30 cellular contexts compared by ENCODE assay signal in genomic region chr15:57387011-57387410, GRCh38. TPM values are rescaled to one million over a fixed set of nuclear protein-coding genes. Genes with fewer than 3 reads are reported as not detected.
DNase-seq lines count a peak whose midpoint lies in the region; ATAC-seq and TF ChIP-seq lines count a peak whose summit lies in the region.
"Had no signal": no experiment of that assay in that cellular context is flagged by ENCODE, and none has a peak within 500 bp of the region (broad histone marks: within the 10 kb centered on the region; RNA-seq: fewer than 3 reads in every experiment).

No MANE protein-coding gene starts in this region.

- H3K4me3 ChIP-seq in cardiac muscle cell = peak overlapping the region; percentile 0
- H3K4me3 ChIP-seq in heart right ventricle = no peak overlapping the region
- peak overlapping the region; percentile 67 for H3K4me3 ChIP-seq in iPS-18a (ENCODE audit: low read length)
- no peak overlapping the region for H3K4me3 ChIP-seq in neural progenitor cell
- H3K4me3 ChIP-seq: left ventricle myocardium inferior, MG63, PC-9, prostate gland had no signal

- no peaks in the 10 kb centered on the region for H4K20me1 ChIP-seq in neural progenitor cell (ENCODE audit: low read depth)

- H3K27ac ChIP-seq in cardiac muscle cell = peak overlapping the region; percentile 93
- H3K27ac ChIP-seq in heart right ventricle = peak overlapping the region in 2 of 10 donors; percentile 70 to 77
- H3K27ac ChIP-seq in iPS-18a (ENCODE audit: low read length) = peak overlapping the region; percentile 32
- no peak overlapping the region for H3K27ac ChIP-seq in neural progenitor cell
- H3K27ac ChIP-seq: PC-9 had no signal

- peak overlapping the region; percentile 73 for H3K9ac ChIP-seq in iPS-18a (ENCODE audit: low read length)
- no peak overlapping the region for H3K9ac ChIP-seq in neural progenitor cell

- peaks cover 5% of the 10 kb centered on the region for H3K79me2 ChIP-seq in neural progenitor cell (ENCODE audit: low read depth)

- H3K27ac Mint-ChIP-seq in neural progenitor cell = no peak overlapping the region
- H3K27ac Mint-ChIP-seq: activated CD8-positive, alpha-beta T cell treated with anti-CD3 and anti-CD28 coated beads for 36 hours; activated T-helper 1 cell treated with anti-CD3 and anti-CD28 coated beads, Interleukin-12 subunit alpha, Interleukin-12 subunit beta, Interleukin-2, Interleukin-4 antibody, amounts not matched to agents 30 ng/mL and 10 ng/mL and 1 ng/mL, durations not matched to agents 14 hours and 24 hours and 36 hours; dendritic cell treated with granulocyte-macrophage colony-stimulating factor and Interleukin-4, amounts not matched to agents 40 ng/mL and 50 ng/mL, for 4 days; naive B cell had no signal

- DNase-seq in cardiac muscle cell (ENCODE audit: low read depth in 1 of 2, low spot score in 1 of 2) (no peak), heart right ventricle (no peak), neural progenitor cell (ENCODE audit: low spot score) (no peak), NCI-H1417 treated with DMSO at 0.1 percent for 48 hours (lab: John Stamatoyannopoulos, UW) (no peak), dermis blood vessel endothelial cell (no peak), left ventricle myocardium superior (no peak), hepatic stellate cell (ENCODE audit: low spot score) (no peak)
- DNase-seq: 8988T; activated CD4-positive, alpha-beta T cell treated with anti-CD3 and anti-CD28 coated beads for 1 hour; activated CD8-positive, alpha-beta memory T cell treated with anti-CD3 and anti-CD28 coated beads, Interleukin-2, amount 50 U/mL, for 48 hours; activated CD8-positive, alpha-beta T cell treated with anti-CD3 and anti-CD28 coated beads for 36 hours; activated naive CD4-positive, alpha-beta T cell treated with Interleukin-2 at 50 U/mL for 16 hours; Calu3; foreskin melanocyte; GDM1; KG1; left ventricle myocardium inferior; MG63; naive B cell; NCI-H1930; NCI-H526; occipital lobe; PC-9; SHP77; stimulated activated CD4-positive, alpha-beta T cell treated with anti-CD3 and anti-CD28 coated beads, Interleukin-4, amount 100 ng/mL, for 1 hour had no signal

- peak overlapping the region; percentile 45 for H3K4me2 ChIP-seq in neural progenitor cell
- H3K4me2 ChIP-seq: PC-9 had no signal

- peak overlapping the region; percentile 9 for H3K4me3 Mint-ChIP-seq in neural progenitor cell
- H3K4me3 Mint-ChIP-seq: activated CD8-positive, alpha-beta T cell treated with anti-CD3 and anti-CD28 coated beads for 36 hours; activated T-helper 1 cell treated with anti-CD3 and anti-CD28 coated beads, Interleukin-12 subunit alpha, Interleukin-12 subunit beta, Interleukin-2, Interleukin-4 antibody, amounts not matched to agents 30 ng/mL and 10 ng/mL and 1 ng/mL, durations not matched to agents 14 hours and 24 hours and 36 hours; dendritic cell treated with granulocyte-macrophage colony-stimulating factor and Interleukin-4, amounts not matched to agents 40 ng/mL and 50 ng/mL, for 4 days; naive B cell had no signal

- ATAC-seq in heart right ventricle (no peak), left ventricle myocardium superior (no peak)
- ATAC-seq: activated CD8-positive, alpha-beta T cell treated with anti-CD3 and anti-CD28 coated beads for 36 hours had no signal

- peaks cover 17% of the 10 kb centered on the region for H3K27me3 Mint-ChIP-seq in neural progenitor cell (ENCODE audit: insufficient read depth, low read depth)
- H3K27me3 Mint-ChIP-seq: activated CD8-positive, alpha-beta T cell treated with anti-CD3 and anti-CD28 coated beads for 36 hours; dendritic cell treated with granulocyte-macrophage colony-stimulating factor and Interleukin-4, amounts not matched to agents 40 ng/mL and 50 ng/mL, for 4 days had no signal

- no peaks in the 10 kb centered on the region for H3K36me3 ChIP-seq in cardiac muscle cell
- no peaks in the 10 kb centered on the region for H3K36me3 ChIP-seq in heart right ventricle
- no peaks in the 10 kb centered on the region for H3K36me3 ChIP-seq in iPS-18a (ENCODE audit: control insufficient read depth, low read depth, low read length)
- H3K36me3 ChIP-seq in neural progenitor cell = no peaks in the 10 kb centered on the region
- H3K36me3 ChIP-seq: left ventricle myocardium inferior, MG63, prostate gland had no signal

- 71 to 73% methylated on average over 4 of the region's 4 CpGs for WGBS in heart right ventricle, 2 donors

- intact Hi-C loops in heart right ventricle (cut with DNase I) (no loop called here), left ventricle myocardium superior (cut with micrococcal nuclease) (no loop called here)

- peaks cover 33% of the 10 kb centered on the region for H3K4me1 Mint-ChIP-seq in neural progenitor cell
- H3K4me1 Mint-ChIP-seq: naive B cell had no signal

- H3K27me3 ChIP-seq in cardiac muscle cell = no peaks in the 10 kb centered on the region
- no peaks in the 10 kb centered on the region for H3K27me3 ChIP-seq in heart right ventricle
- no peaks in the 10 kb centered on the region for H3K27me3 ChIP-seq in iPS-18a (ENCODE audit: control insufficient read depth, insufficient read depth, low read length)
- H3K27me3 ChIP-seq in neural progenitor cell = no peaks in the 10 kb centered on the region
- H3K27me3 ChIP-seq: MG63 had no signal

- H3K4me1 ChIP-seq in cardiac muscle cell (ENCODE audit: low read depth) = peaks cover 60% of the 10 kb centered on the region
- peaks cover 4 to 77% (median 39%) of the 10 kb centered on the region in 9 donors for H3K4me1 ChIP-seq in heart right ventricle
- peaks cover 61% of the 10 kb centered on the region for H3K4me1 ChIP-seq in iPS-18a (ENCODE audit: control insufficient read depth, low read depth, low read length)
- peaks cover 44% of the 10 kb centered on the region for H3K4me1 ChIP-seq in neural progenitor cell

- no peaks in the 10 kb centered on the region for H3K9me3 ChIP-seq in cardiac muscle cell (ENCODE audit: low read depth)
- H3K9me3 ChIP-seq in heart right ventricle = peaks cover 0 to 6% (median 0%) of the 10 kb centered on the region in 11 donors
- H3K9me3 ChIP-seq in iPS-18a (ENCODE audit: control insufficient read depth, low read depth, low read length) = no peaks in the 10 kb centered on the region
- no peaks in the 10 kb centered on the region for H3K9me3 ChIP-seq in neural progenitor cell (ENCODE audit: low read depth)
- H3K9me3 ChIP-seq: left ventricle myocardium inferior, MG63, prostate gland had no signal

- H3K36me3 Mint-ChIP-seq in neural progenitor cell = peaks cover 2% of the 10 kb centered on the region
- H3K36me3 Mint-ChIP-seq: naive B cell had no signal

- TF ChIP-seq CTCF in cardiac muscle cell (IDR thresholded peaks at IDR 0.05; ENCODE audit: low read depth, low read length) (no peak), heart right ventricle (IDR thresholded peaks at IDR 0.05) (no peak), neural progenitor cell (IDR thresholded peaks at IDR 0.05) (no peak)

- no peak overlapping the region for H2AFZ ChIP-seq in neural progenitor cell (replicated peaks)
- H2AFZ ChIP-seq: PC-9 had no signal

- H3K9me3 Mint-ChIP-seq in neural progenitor cell = peaks cover 4% of the 10 kb centered on the region
- H3K9me3 Mint-ChIP-seq: activated CD8-positive, alpha-beta T cell treated with anti-CD3 and anti-CD28 coated beads for 36 hours; activated T-helper 1 cell treated with anti-CD3 and anti-CD28 coated beads, Interleukin-12 subunit alpha, Interleukin-12 subunit beta, Interleukin-2, Interleukin-4 antibody, amounts not matched to agents 30 ng/mL and 10 ng/mL and 1 ng/mL, durations not matched to agents 14 hours and 24 hours and 36 hours had no signal

- peaks cover 33% of the 10 kb centered on the region for H3F3A ChIP-seq in neural progenitor cell (ENCODE audit: low read depth)

RNA-seq across cellular contexts. Expression of gene CGNL1, which starts 10.7 kb away (rescaled TPM):
- total RNA-seq in cardiac muscle cell (97.4 and 134 TPM in 2 replicates), heart right ventricle (10 to 100 TPM in 9 of 10 donors, 1 to 10 TPM in 1; 8.0 to 42.9 (median 35.5) TPM), neural progenitor cell (ENCODE audit: low replicate concordance) (3.0 and 4.0 TPM in 2 replicates), dermis blood vessel endothelial cell (16.3 and 21.1 TPM in 2 replicates), left ventricle myocardium superior (15.2 TPM)
- polyA plus RNA-seq in cardiac muscle cell (62.9 and 75.4 TPM in 2 replicates), heart right ventricle (1 to 10 TPM; 2.7 to 6.9 TPM)
- total RNA-seq: activated CD8-positive, alpha-beta T cell treated with anti-CD3 and anti-CD28 coated beads for 36 hours; activated T-helper 1 cell treated with anti-CD3 and anti-CD28 coated beads, Interleukin-12 subunit alpha, Interleukin-12 subunit beta, Interleukin-2, Interleukin-4 antibody, amounts not matched to agents 30 ng/mL and 10 ng/mL and 1 ng/mL, durations not matched to agents 14 hours and 24 hours and 36 hours; T-helper 2 cell treated with Interferon-gamma antibody and Interleukin-4, amounts not matched to agents 100 ng/mL and 5 ng/mL, for 36 hours had no signal

Comparison
In these comparisons a context has a peak if more than half of its experiments do, and no peak if none do; other contexts are left out.
1. H3K4me3 ChIP-seq: peak in cardiac muscle cell (single experiment) and iPS-18a (single experiment); none in heart right ventricle (0 of 10) and neural progenitor cell (single experiment).